ENCODE assay signal across 1 cellular context in genomic region chr5:115542651-115543364, GRCh38.
TF ChIP-seq lines count a peak whose summit lies in the region.

No MANE protein-coding gene starts in this region.

TF ChIP-seq in GM12878, 131 proteins besides CTCF, POLR2A, EP300 and RAD21:
- TF ChIP-seq HCFC1 (IDR thresholded peaks at IDR 0.05; ENCODE audit: low read length) (no peak), PAX8 (IDR thresholded peaks at IDR 0.05) (no peak), NFYA (IDR thresholded peaks at IDR 0.05; ENCODE audit: borderline replicate concordance, low read depth, low read length) (no peak), PKNOX1 (IDR thresholded peaks at IDR 0.05) (no peak), IRF4 (IDR thresholded peaks at IDR 0.05; ENCODE audit: low read depth, low read length) (no peak), EGR1 (IDR thresholded peaks at IDR 0.05; ENCODE audit: borderline replicate concordance in 1 of 2, low read depth in 2 of 2, low read length in 2 of 2) (no peak), TARDBP (IDR thresholded peaks at IDR 0.05; ENCODE audit: borderline replicate concordance) (no peak), SMAD5 (IDR thresholded peaks at IDR 0.05; ENCODE audit: low read depth) (no peak), NFIC (IDR thresholded peaks at IDR 0.05; ENCODE audit: low read depth, low read length) (no peak), ZNF592 (IDR thresholded peaks at IDR 0.05) (no peak), LARP7 (IDR thresholded peaks at IDR 0.05) (no peak), KLF5 (IDR thresholded peaks at IDR 0.05; ENCODE audit: partially characterized antibody) (no peak)
